36 cellular contexts compared by ENCODE assay signal in genomic region chr7:55248526-55248925, GRCh38.
"Had no signal": no experiment of that assay in that cellular context is flagged by ENCODE, and none has a peak within 500 bp of the region (broad histone marks: within the 10 kb centered on the region; RNA-seq: fewer than 3 reads in every experiment).

No MANE protein-coding gene starts in this region.

- H3K4me3 Mint-ChIP-seq: activated B cell treated with CpG ODN at 0.5 μM for 24 hours; activated CD4-positive, alpha-beta memory T cell treated with anti-CD3 and anti-CD28 coated beads, Interleukin-2, amount 10 ng/mL, durations not matched to agents 7 days and 5 days; activated CD4-positive, alpha-beta T cell treated with anti-CD3 and anti-CD28 coated beads, Interleukin-2, amount 10 ng/mL, durations not matched to agents 24 days and 14 days; activated CD8-positive, alpha-beta memory T cell treated with anti-CD3 and anti-CD28 coated beads, Interleukin-2, amount 10 ng/mL, durations not matched to agents 7 days and 5 days; activated CD8-positive, alpha-beta T cell treated with anti-CD3 and anti-CD28 coated beads, Interleukin-2, amount 10 ng/mL, durations not matched to agents 7 days and 5 days; activated naive CD4-positive, alpha-beta T cell treated with anti-CD3 and anti-CD28 coated beads, Interleukin-2, amount 10 ng/mL, durations not matched to agents 7 days and 5 days; activated naive CD4-positive, alpha-beta T cell treated with anti-CD3 and anti-CD28 coated beads, Interleukin-2, amount 50 U/mL, for 24 hours; activated naive CD8-positive, alpha-beta T cell; activated naive CD8-positive, alpha-beta T cell treated with anti-CD3 and anti-CD28 coated beads, Interleukin-2, amount 10 ng/mL, durations not matched to agents 7 days and 5 days; activated naive CD8-positive, alpha-beta T cell treated with anti-CD3 and anti-CD28 coated beads, Interleukin-2, amount 50 U/mL, for 24 hours; activated T-cell treated with anti-CD3 and anti-CD28 coated beads, Interleukin-2, amount 50 U/mL, for 24 hours; brain; central memory CD8-positive, alpha-beta T cell; T-helper 1 cell treated with Interleukin-12 subunit alpha and Interleukin-12 subunit beta and Interleukin-4 antibody, amounts not matched to agents 30 μg/mL and 1 μg/mL, for 36 hours; T-helper 2 cell treated with Interferon-gamma antibody and Interleukin-4, amounts not matched to agents 5 μg/mL and 100 μg/mL, for 36 hours had no signal

- H3K9me3 Mint-ChIP-seq: activated B cell treated with CpG ODN at 0.5 μM for 24 hours; activated CD4-positive, alpha-beta memory T cell treated with anti-CD3 and anti-CD28 coated beads, Interleukin-2, amount 10 ng/mL, durations not matched to agents 7 days and 5 days; activated CD4-positive, alpha-beta T cell treated with anti-CD3 and anti-CD28 coated beads, Interleukin-2, amount 10 ng/mL, durations not matched to agents 24 days and 14 days; activated naive CD4-positive, alpha-beta T cell treated with anti-CD3 and anti-CD28 coated beads, Interleukin-2, amount 10 ng/mL, durations not matched to agents 7 days and 5 days; activated naive CD4-positive, alpha-beta T cell treated with anti-CD3 and anti-CD28 coated beads, Interleukin-2, amount 50 U/mL, for 24 hours; activated naive CD8-positive, alpha-beta T cell treated with anti-CD3 and anti-CD28 coated beads, Interleukin-2, amount 10 ng/mL, durations not matched to agents 7 days and 5 days; activated naive CD8-positive, alpha-beta T cell treated with anti-CD3 and anti-CD28 coated beads, Interleukin-2, amount 50 U/mL, for 24 hours; activated T-cell treated with anti-CD3 and anti-CD28 coated beads, Interleukin-2, amount 50 U/mL, for 24 hours; activated T-helper 2 cell treated with anti-CD3 and anti-CD28 coated beads, Interferon-gamma antibody, Interleukin-2, Interleukin-4, amounts not matched to agents 10 μg/mL and 5 μg/mL and 100 μg/mL, durations not matched to agents 14 hours and 24 hours and 36 hours; central memory CD8-positive, alpha-beta T cell; T-helper 1 cell treated with Interleukin-12 subunit alpha and Interleukin-12 subunit beta and Interleukin-4 antibody, amounts not matched to agents 30 μg/mL and 1 μg/mL, for 36 hours; T-helper 2 cell treated with Interferon-gamma antibody and Interleukin-4, amounts not matched to agents 5 μg/mL and 100 μg/mL, for 36 hours had no signal

- H3K4me1 Mint-ChIP-seq: activated B cell treated with CpG ODN at 0.5 μM for 24 hours; activated CD4-positive, alpha-beta memory T cell treated with anti-CD3 and anti-CD28 coated beads, Interleukin-2, amount 10 ng/mL, durations not matched to agents 7 days and 5 days; activated CD4-positive, alpha-beta T cell treated with anti-CD3 and anti-CD28 coated beads, Interleukin-2, amount 10 ng/mL, durations not matched to agents 24 days and 14 days; activated CD8-positive, alpha-beta memory T cell treated with anti-CD3 and anti-CD28 coated beads, Interleukin-2, amount 10 ng/mL, durations not matched to agents 7 days and 5 days; activated naive CD4-positive, alpha-beta T cell treated with anti-CD3 and anti-CD28 coated beads, Interleukin-2, amount 10 ng/mL, durations not matched to agents 7 days and 5 days; activated naive CD4-positive, alpha-beta T cell treated with anti-CD3 and anti-CD28 coated beads, Interleukin-2, amount 50 U/mL, for 24 hours; activated naive CD8-positive, alpha-beta T cell treated with anti-CD3 and anti-CD28 coated beads, Interleukin-2, amount 10 ng/mL, durations not matched to agents 7 days and 5 days; activated naive CD8-positive, alpha-beta T cell treated with anti-CD3 and anti-CD28 coated beads, Interleukin-2, amount 50 U/mL, for 24 hours; central memory CD8-positive, alpha-beta T cell had no signal

- H3K27ac Mint-ChIP-seq: activated B cell treated with CpG ODN at 0.5 μM for 24 hours; activated CD4-positive, alpha-beta memory T cell treated with anti-CD3 and anti-CD28 coated beads, Interleukin-2, amount 10 ng/mL, durations not matched to agents 7 days and 5 days; activated CD4-positive, alpha-beta T cell treated with anti-CD3 and anti-CD28 coated beads, Interleukin-2, amount 10 ng/mL, durations not matched to agents 24 days and 14 days; activated CD8-positive, alpha-beta memory T cell treated with anti-CD3 and anti-CD28 coated beads, Interleukin-2, amount 10 ng/mL, durations not matched to agents 7 days and 5 days; activated CD8-positive, alpha-beta T cell treated with anti-CD3 and anti-CD28 coated beads, Interleukin-2, amount 10 ng/mL, durations not matched to agents 7 days and 5 days; activated naive CD4-positive, alpha-beta T cell treated with anti-CD3 and anti-CD28 coated beads, Interleukin-2, amount 10 ng/mL, durations not matched to agents 7 days and 5 days; activated naive CD4-positive, alpha-beta T cell treated with anti-CD3 and anti-CD28 coated beads, Interleukin-2, amount 50 U/mL, for 24 hours; activated naive CD8-positive, alpha-beta T cell; activated naive CD8-positive, alpha-beta T cell treated with anti-CD3 and anti-CD28 coated beads, Interleukin-2, amount 10 ng/mL, durations not matched to agents 7 days and 5 days; activated naive CD8-positive, alpha-beta T cell treated with anti-CD3 and anti-CD28 coated beads, Interleukin-2, amount 50 U/mL, for 24 hours; activated T-cell treated with anti-CD3 and anti-CD28 coated beads, Interleukin-2, amount 50 U/mL, for 24 hours; activated T-helper 2 cell treated with anti-CD3 and anti-CD28 coated beads, Interferon-gamma antibody, Interleukin-2, Interleukin-4, amounts not matched to agents 10 μg/mL and 5 μg/mL and 100 μg/mL, durations not matched to agents 14 hours and 24 hours and 36 hours; T-helper 1 cell treated with Interleukin-12 subunit alpha and Interleukin-12 subunit beta and Interleukin-4 antibody, amounts not matched to agents 30 μg/mL and 1 μg/mL, for 36 hours; T-helper 2 cell treated with Interferon-gamma antibody and Interleukin-4, amounts not matched to agents 5 μg/mL and 100 μg/mL, for 36 hours had no signal

- DNase-seq: activated B cell treated with CpG ODN at 0.5 μM for 24 hours; activated CD4-positive, alpha-beta memory T cell treated with anti-CD3 and anti-CD28 coated beads, Interleukin-2, amount 10 ng/mL, durations not matched to agents 7 days and 5 days; activated CD4-positive, alpha-beta T cell treated with anti-CD3 and anti-CD28 coated beads for 4 hours; activated CD4-positive, alpha-beta T cell treated with anti-CD3 and anti-CD28 coated beads, Interleukin-2, amount 10 ng/mL, durations not matched to agents 24 days and 14 days; activated CD4-positive, alpha-beta T cell treated with anti-CD3 and anti-CD28 coated beads, Interleukin-2, amount 50 U/mL, for 1 hour; activated CD4-positive, alpha-beta T cell treated with anti-CD3 and anti-CD28 coated beads, Interleukin-2, amount 50 U/mL, for 4 hours; activated CD4-positive, CD25-positive, alpha-beta regulatory T cell treated with anti-CD3 and anti-CD28 coated beads, Interleukin-2, amount 50 U/mL, for 72 hours; activated CD8-positive, alpha-beta memory T cell treated with anti-CD3 and anti-CD28 coated beads for 24 hours; activated CD8-positive, alpha-beta memory T cell treated with anti-CD3 and anti-CD28 coated beads, Interleukin-2, amount 10 ng/mL, durations not matched to agents 7 days and 5 days; activated CD8-positive, alpha-beta memory T cell treated with anti-CD3 and anti-CD28 coated beads, Interleukin-2, amount 50 U/mL, for 48 hours; activated CD8-positive, alpha-beta T cell treated with anti-CD3 and anti-CD28 coated beads, Interleukin-2, amount 10 ng/mL, durations not matched to agents 7 days and 5 days; activated effector memory CD4-positive, alpha-beta T cell treated with Interleukin-2 at 50 U/mL for 16 hours; activated gamma-delta T cell; activated naive CD4-positive, alpha-beta T cell treated with anti-CD3 and anti-CD28 coated beads, Interleukin-2, amount 10 ng/mL, durations not matched to agents 7 days and 5 days; activated naive CD4-positive, alpha-beta T cell treated with Interleukin-2 at 50 U/mL for 16 hours; activated naive CD8-positive, alpha-beta T cell treated with anti-CD3 and anti-CD28 coated beads, Interleukin-2, amount 10 ng/mL, durations not matched to agents 7 days and 5 days; activated naive CD8-positive, alpha-beta T cell treated with anti-CD3 and anti-CD28 coated beads, Interleukin-2, amount 50 U/mL, for 24 hours; activated T-cell treated with anti-CD3 and anti-CD28 coated beads, Interleukin-2, amount 50 U/mL, for 24 hours; activated T-cell treated with anti-CD3 and anti-CD28 coated beads, Interleukin-2, amount 50 U/mL, for 48 hours; amygdala; anterior cingulate cortex; caudate nucleus; cerebellar nuclear complex; T-helper 1 cell; T-helper 2 cell; T-helper 9 cell had no signal

- H3K36me3 Mint-ChIP-seq: activated CD8-positive, alpha-beta memory T cell treated with anti-CD3 and anti-CD28 coated beads, Interleukin-2, amount 10 ng/mL, durations not matched to agents 7 days and 5 days; activated naive CD4-positive, alpha-beta T cell treated with anti-CD3 and anti-CD28 coated beads, Interleukin-2, amount 10 ng/mL, durations not matched to agents 7 days and 5 days; activated naive CD4-positive, alpha-beta T cell treated with anti-CD3 and anti-CD28 coated beads, Interleukin-2, amount 50 U/mL, for 24 hours; activated naive CD8-positive, alpha-beta T cell; activated naive CD8-positive, alpha-beta T cell treated with anti-CD3 and anti-CD28 coated beads, Interleukin-2, amount 10 ng/mL, durations not matched to agents 7 days and 5 days; brain had no signal

- H3K9me3 ChIP-seq: ascending aorta had no signal

- H3K4me3 ChIP-seq: ascending aorta, cardiac muscle cell had no signal

- H3K27me3 ChIP-seq: ascending aorta had no signal

- H3K36me3 ChIP-seq: ascending aorta, cardiac muscle cell had no signal

- H3K4me1 ChIP-seq: ascending aorta had no signal

- H3K27ac ChIP-seq: ascending aorta, cardiac muscle cell, VCaP had no signal

- ATAC-seq: activated CD8-positive, alpha-beta memory T cell treated with anti-CD3 and anti-CD28 coated beads, Interleukin-2, amount 10 ng/mL, durations not matched to agents 7 days and 5 days; activated CD8-positive, alpha-beta T cell treated with anti-CD3 and anti-CD28 coated beads, Interleukin-2, amount 10 ng/mL, durations not matched to agents 7 days and 5 days; activated naive CD8-positive, alpha-beta T cell treated with anti-CD3 and anti-CD28 coated beads, Interleukin-2, amount 50 U/mL, for 24 hours had no signal
